Comparison of ENCODE assay signal across 8 cellular contexts in genomic region chr7:114026486-114027089, GRCh38.
A peak's percentile ranks its signal among the peaks of the same experiment; 100 is the strongest.
DNase-seq lines count a peak whose midpoint lies in the region; ATAC-seq and TF ChIP-seq lines count a peak whose summit lies in the region.

No MANE protein-coding gene starts in this region.

- no peak overlapping the region for H3K4me3 ChIP-seq in HL-60 (replicated peaks; ENCODE audit: insufficient read depth, low read length)
- H3K4me3 ChIP-seq in breast epithelium: no peak overlapping the region
- no peak overlapping the region for H3K4me3 ChIP-seq in liver (ENCODE audit: low read depth in 1 of 3, low read length in 3 of 3)

- no peak for TF ChIP-seq POLR2A in breast epithelium (IDR thresholded peaks at IDR 0.05)

- H3K27ac ChIP-seq in HL-60 (replicated peaks) (no peak overlapping the region), breast epithelium (no peak overlapping the region), liver (ENCODE audit: low read depth in 1 of 2, low read length in 2 of 2) (no peak overlapping the region)

- no peaks in the 10 kb centered on the region for H3K36me3 ChIP-seq in breast epithelium
- no peaks in the 10 kb centered on the region for H3K36me3 ChIP-seq in liver (ENCODE audit: control insufficient read depth in 4 of 4, insufficient read depth in 3 of 4, low read depth in 1 of 4, low read length in 3 of 4)

- no peak overlapping the region for H3K9ac ChIP-seq in liver (ENCODE audit: low read depth in 1 of 2, low read length in 2 of 2)

- H3K27me3 ChIP-seq in HL-60 (ENCODE audit: insufficient read depth, poor library complexity, severe bottlenecking) (no peaks in the 10 kb centered on the region), breast epithelium (no peaks in the 10 kb centered on the region), liver (ENCODE audit: control insufficient read depth in 4 of 4, insufficient read depth in 4 of 4, low read length in 3 of 4) (no peaks in the 10 kb centered on the region)

- DNase-seq in Daoy (ENCODE audit: low read depth): peak; percentile 63
- DNase-seq in HL-60 (ENCODE audit: low read depth in 1 of 2, low spot score in 1 of 2): peak in 1 of 2 experiments; percentile 21
- peak; percentile 73 for DNase-seq in NCI-H774 (lab: John Stamatoyannopoulos, UW)
- DNase-seq in breast epithelium (ENCODE audit: low spot score in 2 of 2): no peak
- no peak for DNase-seq in C1 segment of cervical spinal cord (lab: John Stamatoyannopoulos, UW)
- DNase-seq in stimulated activated CD8-positive, alpha-beta memory T cell treated with anti-CD3 and anti-CD28 coated beads, Interleukin-4, amount 100 ng/mL, for 48 hours: no peak

- intact Hi-C loops in breast epithelium (cut with DNase I; ENCODE audit: low total_unique reads): no loop called here

- H3K4me1 ChIP-seq in breast epithelium (no peaks in the 10 kb centered on the region), liver (ENCODE audit: control insufficient read depth in 4 of 4, insufficient read depth in 4 of 4, low read length in 3 of 4) (no peaks in the 10 kb centered on the region)

- 0% methylated on average over 1 of the region's 1 CpG for WGBS in liver

- peak; percentile 80 to 83 for TF ChIP-seq RAD21 in liver (IDR thresholded peaks at IDR 0.05)

- ATAC-seq in GM21381 (IDR thresholded peaks at IDR 0.05; ENCODE audit: unreplicated experiment): peak; percentile 89

- H3K9me3 ChIP-seq in breast epithelium: no peaks in the 10 kb centered on the region
- no peaks in the 10 kb centered on the region for H3K9me3 ChIP-seq in liver (ENCODE audit: control insufficient read depth in 4 of 4, low read length in 3 of 4)

- peak; percentile 9 for TF ChIP-seq CTCF in HL-60 (IDR thresholded peaks at IDR 0.05; ENCODE audit: insufficient read depth, low read length)
- peak; percentile 19 to 51 (median 44) for TF ChIP-seq CTCF in breast epithelium (IDR thresholded peaks at IDR 0.05)
- peak; percentile 56 for TF ChIP-seq CTCF in liver (IDR thresholded peaks at IDR 0.05; ENCODE audit: low read depth, low read length, missing input control)

TF ChIP-seq in liver, 16 proteins besides CTCF, POLR2A, EP300 and RAD21:
- TF ChIP-seq FOXA1 (IDR thresholded peaks at IDR 0.05) (no peak), EGR1 (IDR thresholded peaks at IDR 0.05; ENCODE audit: low read depth in 2 of 2) (no peak), HNF4A (conservative IDR thresholded peaks at IDR 0.05) (no peak), JUND (IDR thresholded peaks at IDR 0.05) (no peak), TAF1 (conservative IDR thresholded peaks at IDR 0.05) (no peak), SP1 (IDR thresholded peaks at IDR 0.05) (no peak), NR2F2 (IDR thresholded peaks at IDR 0.05) (no peak), ZBTB33 (IDR thresholded peaks at IDR 0.05) (no peak), FOXA2 (IDR thresholded peaks at IDR 0.05) (no peak), GABPA (IDR thresholded peaks at IDR 0.05 in 1 of 2, conservative IDR thresholded peaks at IDR 0.05 in 1 of 2) (no peak), HNF4G (IDR thresholded peaks at IDR 0.05) (no peak), RXRA (IDR thresholded peaks at IDR 0.05) (no peak), YY1 (IDR thresholded peaks at IDR 0.05) (no peak), REST (IDR thresholded peaks at IDR 0.05) (no peak)
- TF ChIP-seq, protein P1, sequence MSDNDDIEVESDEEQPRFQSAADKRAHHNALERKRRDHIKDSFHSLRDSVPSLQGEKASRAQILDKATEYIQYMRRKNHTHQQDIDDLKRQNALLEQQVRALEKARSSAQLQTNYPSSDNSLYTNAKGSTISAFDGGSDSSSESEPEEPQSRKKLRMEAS (IDR thresholded peaks at IDR 0.05): no peak

Comparison
In these comparisons a context has a peak if more than half of its experiments do, and no peak if none do; other contexts are left out.
1. DNase-seq: peak in Daoy (single experiment) and NCI-H774 (single experiment); none in breast epithelium (0 of 2), C1 segment of cervical spinal cord (0 of 14) and stimulated activated CD8-positive, alpha-beta memory T cell treated with anti-CD3 and anti-CD28 coated beads, Interleukin-4, amount 100 ng/mL, for 48 hours (single experiment).
2. Peak in every context shown above with its lines, with median percentiles within 50 percentile points of each other: CTCF ChIP-seq.